12 cellular contexts compared by ENCODE assay signal in the genomic region with DNA sequence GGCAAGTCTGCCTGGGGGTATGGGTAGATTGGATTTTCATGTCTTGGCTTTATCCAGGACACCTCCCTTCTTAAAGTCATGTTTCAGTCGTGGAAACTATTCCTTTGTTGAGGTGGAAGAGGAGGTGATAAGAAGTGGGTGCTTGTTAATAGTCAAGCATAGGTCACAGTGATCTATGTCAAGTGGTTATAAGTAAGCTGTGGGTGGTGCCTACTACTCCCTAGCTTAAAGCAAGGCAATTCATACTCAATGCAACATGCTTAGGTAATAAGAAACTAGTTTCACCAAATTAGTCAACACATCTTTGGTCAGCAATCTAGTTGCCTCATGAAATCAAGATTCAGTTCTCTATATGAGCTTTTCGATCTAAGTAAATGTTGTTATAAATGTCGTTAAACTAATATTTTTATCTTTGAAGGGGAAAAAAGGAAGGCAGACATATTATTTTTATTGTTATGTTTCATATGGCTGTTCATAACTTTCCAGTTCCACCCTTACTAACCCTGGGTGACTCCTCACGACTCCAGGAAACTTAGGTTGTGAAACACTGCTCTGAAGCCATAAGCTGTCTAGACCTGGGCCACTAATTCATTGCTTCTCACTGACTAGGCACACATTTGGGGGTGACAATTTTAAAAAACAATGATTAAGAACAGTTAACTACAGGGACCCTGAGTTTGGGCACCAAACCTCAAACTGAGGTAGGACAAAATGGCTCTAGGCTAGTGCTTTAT. TPM values are rescaled to one million over a fixed set of nuclear protein-coding genes. Genes with fewer than 3 reads are reported as not detected.
DNase-seq lines count a peak whose midpoint lies in the region; ATAC-seq and TF ChIP-seq lines count a peak whose summit lies in the region.
"Had no signal": no experiment of that assay in that cellular context is flagged by ENCODE, and none has a peak within 500 bp of the region (broad histone marks: within the 10 kb centered on the region; RNA-seq: fewer than 3 reads in every experiment).

No MANE protein-coding gene starts in this region.

- H3K27me3 ChIP-seq in foreskin keratinocyte = no peaks in the 10 kb centered on the region

- H3K4me1 ChIP-seq in foreskin keratinocyte = peaks cover 11% of the 10 kb centered on the region

- DNase-seq in GM13977 (ENCODE audit: low spot score) = peak; percentile 34
- DNase-seq in SKM-1 (lab: John Stamatoyannopoulos, UW; ENCODE audit: unreplicated experiment) = peak; percentile 9
- DNase-seq in foreskin keratinocyte = no peak
- no peak for DNase-seq in activated CD4-positive, alpha-beta T cell treated with anti-CD3 and anti-CD28 coated beads, Interleukin-2, amount 50 U/mL, for 1 hour
- no peak for DNase-seq in iPS-NIHi7 (ENCODE audit: extremely low spot score)
- no peak for DNase-seq in SHP77 treated with DMSO at 0.1 percent for 48 hours (lab: John Stamatoyannopoulos, UW)
- DNase-seq: NCI-H526 treated with DMSO at 0.1 percent for 48 hours; stimulated activated CD4-positive, alpha-beta T cell treated with anti-CD3 and anti-CD28 coated beads, Interleukin-12 subunit alpha, Interleukin-12 subunit beta, amount 100 ng/mL, for 4 hours had no signal

- in situ Hi-C loops in GM13977 (cut with MboI; ENCODE audit: low pct_unique_long_range_greater_than_20kb, low sequenced_read_pairs, unreplicated experiment) = loop anchor here (10.0 kb wide), 1 partner anchor 68 kb away; no protein-coding TSS in a partner anchor

- H3K27ac ChIP-seq in foreskin keratinocyte = no peak overlapping the region
- H3K27ac ChIP-seq: KMS-11 had no signal

- ATAC-seq in GM19468 (IDR thresholded peaks at IDR 0.05; ENCODE audit: extremely low read depth, unreplicated experiment) = peak; percentile 32
- peak; percentile 69 for ATAC-seq in HG03060 (IDR thresholded peaks at IDR 0.05; ENCODE audit: low read depth, unreplicated experiment)
- no peak for ATAC-seq in foreskin keratinocyte
- ATAC-seq: HCT116 had no signal

- no peak for TF ChIP-seq CTCF in GM13977 (IDR thresholded peaks at IDR 0.05; ENCODE audit: extremely low read depth, insufficient read depth, missing control alignments)
- no peak for TF ChIP-seq CTCF in foreskin keratinocyte (conservative IDR thresholded peaks at IDR 0.05)

RNA-seq across cellular contexts. Expression of gene ABCB11, which starts 5.8 kb away (rescaled TPM):
- not detected in 2 replicates for total RNA-seq in foreskin keratinocyte
- not detected in 2 replicates for polyA plus RNA-seq in foreskin keratinocyte

RNA-seq across cellular contexts. Expression of gene DHRS9, which starts 32.5 kb away (rescaled TPM):
- 0.20 TPM in 1 of 2 replicates, not detected in the other for total RNA-seq in foreskin keratinocyte
- polyA plus RNA-seq in foreskin keratinocyte = 0.09 and 0.10 TPM in 2 replicates

Comparison
In these comparisons a context has a peak if more than half of its experiments do, and no peak if none do; other contexts are left out.
1. DNase-seq: peak in GM13977 (single experiment) and SKM-1 (single experiment); none in foreskin keratinocyte (0 of 2), activated CD4-positive, alpha-beta T cell treated with anti-CD3 and anti-CD28 coated beads, Interleukin-2, amount 50 U/mL, for 1 hour (single experiment), iPS-NIHi7 (single experiment) and SHP77 treated with DMSO at 0.1 percent for 48 hours (single experiment).